In genomic region chr5:34718516-34718915, GRCh38 we compare ENCODE assay signal across 2 cellular contexts.
TF ChIP-seq lines count a peak whose summit lies in the region.

No MANE protein-coding gene starts in this region.

TF ChIP-seq in SK-N-SH, 30 proteins besides CTCF, POLR2A, EP300 and RAD21 (continued from another document):
- TF ChIP-seq FOSL2 (IDR thresholded peaks at IDR 0.05; ENCODE audit: borderline replicate concordance, low read depth) (no peak), EZH2phosphoT487 (IDR thresholded peaks at IDR 0.05; ENCODE audit: borderline replicate concordance, low read depth) (no peak), FOXM1 (IDR thresholded peaks at IDR 0.05; ENCODE audit: low read depth) (no peak), ELF1 (IDR thresholded peaks at IDR 0.05) (no peak), NFIC (IDR thresholded peaks at IDR 0.05; ENCODE audit: borderline replicate concordance) (no peak), TEAD4 (IDR thresholded peaks at IDR 0.05; ENCODE audit: borderline replicate concordance, insufficient read depth) (no peak), MXI1 (IDR thresholded peaks at IDR 0.05; ENCODE audit: low read depth, low read length) (no peak), RFX5 (IDR thresholded peaks at IDR 0.05; ENCODE audit: low read length) (no peak), JUND (IDR thresholded peaks at IDR 0.05) (no peak), CHD2 (IDR thresholded peaks at IDR 0.05; ENCODE audit: low read length, partially characterized antibody) (no peak), USF1 (IDR thresholded peaks at IDR 0.05; ENCODE audit: borderline replicate concordance, low read depth) (no peak), SIN3A (IDR thresholded peaks at IDR 0.05; ENCODE audit: borderline replicate concordance, low read depth, low read length) (no peak), TCF12 (IDR thresholded peaks at IDR 0.05) (no peak), YY1 (IDR thresholded peaks at IDR 0.05; ENCODE audit: low read depth) (no peak), GATA2 (CRISPR knock-in tag; IDR thresholded peaks at IDR 0.05) (no peak)
TF ChIP-seq in SK-N-SH: peak in this region for 0.

TF ChIP-seq in SK-N-SH treated with all-trans-retinoic acid at 6 μM for 48 hours, 23 proteins besides CTCF, POLR2A, EP300 and RAD21 (continued from another document):
- TF ChIP-seq TSHZ2 (CRISPR knock-in tag; IDR thresholded peaks at IDR 0.05) (no peak), ISL1 (CRISPR knock-in tag; IDR thresholded peaks at IDR 0.05) (no peak), RARB (CRISPR knock-in tag; IDR thresholded peaks at IDR 0.05) (no peak), OSR1 (CRISPR knock-in tag; IDR thresholded peaks at IDR 0.05) (no peak), ZNF70 (CRISPR knock-in tag; IDR thresholded peaks at IDR 0.05) (no peak), BACH2 (CRISPR knock-in tag; IDR thresholded peaks at IDR 0.05; ENCODE audit: borderline replicate concordance) (no peak), CSDC2 (CRISPR knock-in tag; IDR thresholded peaks at IDR 0.05) (no peak)
